1 cellular context compared by ENCODE assay signal in the genomic region with DNA sequence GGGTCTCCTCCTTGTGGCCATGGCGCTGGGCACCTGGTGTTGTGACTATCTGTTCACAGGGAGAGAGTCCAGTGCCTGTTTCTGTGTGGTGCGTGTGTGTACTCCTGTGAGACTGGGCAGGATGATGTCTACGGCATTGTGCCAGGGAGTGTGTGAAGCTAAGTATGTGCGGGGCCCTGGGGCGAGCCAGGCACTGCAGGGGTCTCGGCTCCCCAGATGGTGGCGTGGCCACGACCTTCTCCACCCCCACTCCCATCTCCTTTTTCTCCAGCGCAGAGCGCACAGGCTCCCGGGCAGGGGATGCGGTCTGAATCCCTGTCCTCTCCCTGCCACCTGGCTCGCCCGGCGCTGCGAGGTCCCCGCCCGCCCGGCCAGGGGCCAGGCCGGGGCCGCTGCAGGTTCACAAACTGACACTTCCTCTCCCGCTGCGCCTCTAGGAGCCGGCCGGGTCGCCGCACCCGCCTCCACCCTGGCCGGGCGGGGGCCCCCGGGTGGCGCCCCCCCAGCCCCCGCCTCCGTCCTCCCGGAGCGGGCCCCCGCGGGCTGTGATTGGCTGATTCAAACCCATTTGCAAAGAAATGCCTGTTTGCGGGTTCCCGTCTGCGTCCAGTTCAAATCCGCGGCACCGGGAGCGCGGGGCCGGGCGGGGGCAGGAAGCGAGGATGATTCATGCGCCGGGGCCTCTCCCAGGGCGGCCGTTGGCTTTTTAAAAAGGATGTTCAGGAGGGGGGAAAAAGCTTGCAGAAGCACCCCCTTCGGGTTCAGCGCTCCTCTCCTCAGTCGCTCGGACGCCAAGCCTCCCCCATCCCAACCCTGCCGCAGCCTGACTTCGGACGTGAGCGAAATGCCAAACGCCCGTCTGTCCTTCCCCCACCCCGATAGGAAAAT.
TF ChIP-seq lines count a peak whose summit lies in the region.

No MANE protein-coding gene starts in this region.

TF ChIP-seq in endothelial cell of umbilical vein, 7 proteins besides CTCF, POLR2A, EP300 and RAD21:
- TF ChIP-seq POLR2AphosphoS5 (IDR thresholded peaks at IDR 0.05; ENCODE audit: insufficient read depth, low read depth, low read length) (no peak), GATA2 (IDR thresholded peaks at IDR 0.05; ENCODE audit: insufficient read depth, insufficient read length, low read depth, low read length) (no peak), MYC (IDR thresholded peaks at IDR 0.05; ENCODE audit: low read depth, low read length) (no peak), EZH2 (IDR thresholded peaks at IDR 0.05; ENCODE audit: borderline replicate concordance, low read depth, low read length, severe bottlenecking) (no peak), FOS (IDR thresholded peaks at IDR 0.05; ENCODE audit: borderline replicate concordance, insufficient read depth, low read length) (peak; percentile 91), JUN (IDR thresholded peaks at IDR 0.05; ENCODE audit: borderline replicate concordance, insufficient read depth, insufficient read length, low read depth) (peak; percentile 26)
- TF ChIP-seq, protein P1, sequence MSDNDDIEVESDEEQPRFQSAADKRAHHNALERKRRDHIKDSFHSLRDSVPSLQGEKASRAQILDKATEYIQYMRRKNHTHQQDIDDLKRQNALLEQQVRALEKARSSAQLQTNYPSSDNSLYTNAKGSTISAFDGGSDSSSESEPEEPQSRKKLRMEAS (IDR thresholded peaks at IDR 0.05; ENCODE audit: insufficient read depth, insufficient read length): no peak
